ENCODE assay signal across 13 cellular contexts in the genomic region with DNA sequence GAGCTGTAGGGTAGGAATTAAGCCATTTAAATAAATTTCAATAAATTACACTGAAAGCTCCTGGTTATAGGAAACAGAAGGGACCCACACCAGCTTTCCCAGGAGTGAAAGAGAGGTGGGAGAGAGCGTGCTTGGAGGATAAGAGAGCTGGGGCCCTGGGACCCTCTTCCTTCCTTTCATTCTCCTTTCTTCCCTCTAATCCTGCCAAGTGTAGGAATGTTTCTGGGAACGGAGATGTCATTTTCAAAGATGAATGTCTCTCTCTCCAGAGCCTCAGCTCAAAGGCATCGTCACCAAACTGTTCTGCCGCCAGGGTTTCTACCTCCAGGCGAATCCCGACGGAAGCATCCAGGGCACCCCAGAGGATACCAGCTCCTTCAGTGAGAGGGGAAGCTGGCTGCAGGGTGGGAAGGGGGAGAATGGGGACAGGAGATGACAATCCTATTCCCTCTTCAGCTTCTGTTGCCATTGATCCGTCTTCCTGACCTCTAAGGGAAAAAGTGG. TPM values are rescaled to one million over a fixed set of nuclear protein-coding genes. Genes with fewer than 3 reads are reported as not detected.
DNase-seq lines count a peak whose midpoint lies in the region; ATAC-seq and TF ChIP-seq lines count a peak whose summit lies in the region.
"Had no signal": no experiment of that assay in that cellular context is flagged by ENCODE, and none has a peak within 500 bp of the region (broad histone marks: within the 10 kb centered on the region; RNA-seq: fewer than 3 reads in every experiment).

No MANE protein-coding gene starts in this region.

- H2AFZ ChIP-seq in neural progenitor cell (replicated peaks) = no peak overlapping the region

- H3K9me3 ChIP-seq in HEK293 (ENCODE audit: control insufficient read depth, insufficient read depth, low read depth, low read length) (no peaks in the 10 kb centered on the region), neural progenitor cell (ENCODE audit: low read depth) (no peaks in the 10 kb centered on the region), transverse colon (no peaks in the 10 kb centered on the region), ovary (no peaks in the 10 kb centered on the region)
- H3K9me3 ChIP-seq: testis had no signal

- CTCF ChIA-PET in HEK293 (lab: Yijun Ruan, JAX) = interaction anchor here (0.6 to 3.8 kb wide), 3 partner anchors 85 to 395 kb away, joined by 3 to 18 read pairs (median 4); partner anchors contain the start of gene TMEM95
- CTCF ChIA-PET in activated CD8-positive, alpha-beta T cell treated with anti-CD3 and anti-CD28 coated beads, Interleukin-2, amount 10 ng/mL, durations not matched to agents 7 days and 5 days (lab: Charles Lee) = interaction anchor here (0.6 to 2.5 kb wide), 6 partner anchors 35 to 247 kb away, joined by 4 to 11 read pairs (median 5); partner anchors contain the start of genes SENP3, SOX15 and WRAP53

- intact Hi-C loops in transverse colon (cut with DNase I; ENCODE audit: low total_unique reads) (no loop called here), ovary (cut with DNase I) (loop anchor here in 3 of 4 donors (5.0 kb wide), 1 partner anchor 36 kb away; the partner anchor contains the start of gene ZBTB4 (in 3 of the 3))

- WGBS in transverse colon (ENCODE audit: low coverage in 1 of 2), 2 donors = 74% methylated on average over 8 of the region's 8 CpGs; no CpG with 5 or more reads in 1 of the 2 donors
- 37 to 44% (median 42%) methylated on average over 8 of the region's 8 CpGs for WGBS in ovary, 3 donors

- H3F3A ChIP-seq in neural progenitor cell (ENCODE audit: low read depth) = peaks cover 55% of the 10 kb centered on the region

- H3K4me1 ChIP-seq in HEK293 (ENCODE audit: control insufficient read depth, insufficient read depth, low read length) (peaks cover 25% of the 10 kb centered on the region), neural progenitor cell (peaks cover 26% of the 10 kb centered on the region), transverse colon (peaks cover 23 to 56% (median 39%) of the 10 kb centered on the region in 4 donors), ovary (ENCODE audit: insufficient read depth) (peaks cover 4% of the 10 kb centered on the region)

- TF ChIP-seq CTCF in HEK293 (tag by site-specific recombination; IDR thresholded peaks at IDR 0.05) (no peak), neural progenitor cell (IDR thresholded peaks at IDR 0.05) (no peak), transverse colon (IDR thresholded peaks at IDR 0.05) (no peak), ovary (IDR thresholded peaks at IDR 0.05) (no peak)

- no peak overlapping the region for H3K27ac Mint-ChIP-seq in activated CD8-positive, alpha-beta T cell treated with anti-CD3 and anti-CD28 coated beads, Interleukin-2, amount 10 ng/mL, durations not matched to agents 7 days and 5 days
- no peak overlapping the region for H3K27ac Mint-ChIP-seq in neural progenitor cell
- H3K27ac Mint-ChIP-seq: activated naive CD8-positive, alpha-beta T cell had no signal

- peak overlapping the region; percentile 95 for H3K4me3 Mint-ChIP-seq in activated CD8-positive, alpha-beta T cell treated with anti-CD3 and anti-CD28 coated beads, Interleukin-2, amount 10 ng/mL, durations not matched to agents 7 days and 5 days
- H3K4me3 Mint-ChIP-seq in neural progenitor cell = peak overlapping the region; percentile 96

- in situ Hi-C loops in transverse colon (cut with MboI; ENCODE audit: low pct_ligation_motif_present in 1 of 4, low pct_unique_long_range_greater_than_20kb in 1 of 4, low sequenced_read_pairs in 3 of 4) = no loop called here

- ATAC-seq in activated CD8-positive, alpha-beta T cell treated with anti-CD3 and anti-CD28 coated beads, Interleukin-2, amount 10 ng/mL, durations not matched to agents 7 days and 5 days = no peak

- H3K4me1 Mint-ChIP-seq in activated CD8-positive, alpha-beta T cell treated with anti-CD3 and anti-CD28 coated beads, Interleukin-2, amount 10 ng/mL, durations not matched to agents 7 days and 5 days (ENCODE audit: low read depth) = peaks cover 52% of the 10 kb centered on the region
- H3K4me1 Mint-ChIP-seq in neural progenitor cell = peaks cover 56% of the 10 kb centered on the region

- H3K79me2 ChIP-seq in neural progenitor cell (ENCODE audit: low read depth) = no peaks in the 10 kb centered on the region

- peaks cover 22% of the 10 kb centered on the region for H3K36me3 Mint-ChIP-seq in activated CD8-positive, alpha-beta T cell treated with anti-CD3 and anti-CD28 coated beads, Interleukin-2, amount 10 ng/mL, durations not matched to agents 7 days and 5 days (ENCODE audit: low read depth)
- H3K36me3 Mint-ChIP-seq in neural progenitor cell = no peaks in the 10 kb centered on the region
- H3K36me3 Mint-ChIP-seq: activated naive CD8-positive, alpha-beta T cell had no signal

- peak overlapping the region; percentile 93 for H3K4me2 ChIP-seq in neural progenitor cell

- TF ChIP-seq EP300 in transverse colon (IDR thresholded peaks at IDR 0.05; ENCODE audit: low read depth) (no peak), ovary (IDR thresholded peaks at IDR 0.05) (no peak)

- TF ChIP-seq POLR2A in transverse colon (IDR thresholded peaks at IDR 0.05) (no peak), ovary (IDR thresholded peaks at IDR 0.05) (no peak)

- POLR2A ChIA-PET in HEK293 (lab: Yijun Ruan, JAX) = interaction anchor here (0.6 to 3.1 kb wide), 8 partner anchors 10 to 119 kb away, joined by 3 to 21 read pairs (median 4); partner anchors contain the start of genes PLSCR3, POLR2A, TMEM256 and ZBTB4
- POLR2A ChIA-PET in activated CD8-positive, alpha-beta T cell treated with anti-CD3 and anti-CD28 coated beads, Interleukin-2, amount 10 ng/mL, durations not matched to agents 7 days and 5 days (lab: Charles Lee) = interaction anchor here (0.6 to 2.9 kb wide), 5 partner anchors 14 to 125 kb away, joined by 3 to 20 read pairs (median 7); partner anchors contain the start of genes POLR2A and TMEM95

- H3K9ac ChIP-seq in neural progenitor cell = no peak overlapping the region

- H3K36me3 ChIP-seq in HEK293 (ENCODE audit: control insufficient read depth in 2 of 2, insufficient read depth in 1 of 2, low read length in 2 of 2) = no peaks in the 10 kb centered on the region
- no peaks in the 10 kb centered on the region for H3K36me3 ChIP-seq in neural progenitor cell
- no peaks in the 10 kb centered on the region for H3K36me3 ChIP-seq in transverse colon
- no peaks in the 10 kb centered on the region for H3K36me3 ChIP-seq in ovary

- no peak for DNase-seq in activated CD8-positive, alpha-beta T cell treated with anti-CD3 and anti-CD28 coated beads, Interleukin-2, amount 10 ng/mL, durations not matched to agents 7 days and 5 days
- DNase-seq in neural progenitor cell (ENCODE audit: low spot score) (no peak), SIG-M5 (lab: John Stamatoyannopoulos, UW) (no peak), transverse colon (no peak), ovary (no peak)
- DNase-seq: activated CD4-positive, alpha-beta T cell treated with anti-CD3 and anti-CD28 coated beads for 4 hours; Calu3; NCI-H510A treated with DMSO at 0.1 percent for 48 hours had no signal

- H3K4me3 ChIP-seq in HEK293 (ENCODE audit: low read depth, low read length) = no peak overlapping the region
- peak overlapping the region; percentile 74 for H3K4me3 ChIP-seq in neural progenitor cell
- H3K4me3 ChIP-seq in transverse colon = no peak overlapping the region
- no peak overlapping the region for H3K4me3 ChIP-seq in ovary
- H3K4me3 ChIP-seq: testis had no signal

- H3K27me3 ChIP-seq in neural progenitor cell = peaks cover 61% of the 10 kb centered on the region
- peaks cover 59% of the 10 kb centered on the region for H3K27me3 ChIP-seq in transverse colon
- H3K27me3 ChIP-seq in ovary = no peaks in the 10 kb centered on the region
- H3K27me3 ChIP-seq: testis had no signal

- H4K20me1 ChIP-seq in neural progenitor cell (ENCODE audit: low read depth) = no peaks in the 10 kb centered on the region

- H3K27me3 Mint-ChIP-seq in activated CD8-positive, alpha-beta T cell treated with anti-CD3 and anti-CD28 coated beads, Interleukin-2, amount 10 ng/mL, durations not matched to agents 7 days and 5 days (ENCODE audit: low read depth) = peaks cover 29% of the 10 kb centered on the region
- peaks cover 28% of the 10 kb centered on the region for H3K27me3 Mint-ChIP-seq in neural progenitor cell (ENCODE audit: insufficient read depth, low read depth)

- H3K9me3 Mint-ChIP-seq in activated CD8-positive, alpha-beta T cell treated with anti-CD3 and anti-CD28 coated beads, Interleukin-2, amount 10 ng/mL, durations not matched to agents 7 days and 5 days (ENCODE audit: insufficient read depth) = no peaks in the 10 kb centered on the region
- H3K9me3 Mint-ChIP-seq in neural progenitor cell = no peaks in the 10 kb centered on the region
- H3K9me3 Mint-ChIP-seq: dendritic cell treated with granulocyte-macrophage colony-stimulating factor and Interleukin-4, amounts not matched to agents 40 ng/mL and 50 ng/mL, for 4 days had no signal

- H3K27ac ChIP-seq in HEK293 (ENCODE audit: extremely low read depth, low read depth, low read length) (no peak overlapping the region; the same call in 1 of the 2 replicates), neural progenitor cell (no peak overlapping the region), transverse colon (no peak overlapping the region), ovary (no peak overlapping the region)
- H3K27ac ChIP-seq: testis had no signal

RNA-seq across cellular contexts. Expression of gene FGF11, which starts 1.9 kb away (rescaled TPM):
- total RNA-seq in activated CD8-positive, alpha-beta T cell treated with anti-CD3 and anti-CD28 coated beads, Interleukin-2, amount 10 ng/mL, durations not matched to agents 7 days and 5 days = 10 to 100 TPM; 16.6 to 18.8 TPM
- total RNA-seq in neural progenitor cell (ENCODE audit: low replicate concordance) = 7.6 and 14.9 TPM in 2 replicates
- 1 to 10 TPM in 3 of 4 donors, not detected in 1; 1.6 to 2.4 (median 1.9) TPM for total RNA-seq in transverse colon
- total RNA-seq in ovary = 1 to 10 TPM in 2 of 7 donors, under 1 TPM in 5; 0.10 to 4.2 (median 0.61) TPM
- polyA plus RNA-seq in ovary = 1 to 10 TPM in 1 of 2 donors, under 1 TPM in 1; 0.25 to 5.1 TPM

RNA-seq across cellular contexts. Expression of gene CHRNB1, which starts 3.6 kb away (rescaled TPM):
- 10 to 100 TPM; 14.1 to 15.7 TPM for total RNA-seq in activated CD8-positive, alpha-beta T cell treated with anti-CD3 and anti-CD28 coated beads, Interleukin-2, amount 10 ng/mL, durations not matched to agents 7 days and 5 days
- total RNA-seq in neural progenitor cell (ENCODE audit: low replicate concordance) (7.4 and 7.5 TPM in 2 replicates), transverse colon (10 to 100 TPM in 1 of 4 donors, 1 to 10 TPM in 2, not detected in 1; 5.8 to 10.3 (median 8.9) TPM), ovary (10 to 100 TPM in 2 of 7 donors, 1 to 10 TPM in 5; 3.2 to 13.5 (median 7.6) TPM)
- polyA plus RNA-seq in ovary = 1 to 10 TPM; 5.9 to 7.8 TPM

RNA-seq across cellular contexts. Expression of gene TMEM102, which starts 6.0 kb away (rescaled TPM):
- 10 to 100 TPM; 16.5 to 18.1 TPM for total RNA-seq in activated CD8-positive, alpha-beta T cell treated with anti-CD3 and anti-CD28 coated beads, Interleukin-2, amount 10 ng/mL, durations not matched to agents 7 days and 5 days
- 1.0 and 1.6 TPM in 2 replicates for total RNA-seq in neural progenitor cell (ENCODE audit: low replicate concordance)
- 10 to 100 TPM in 3 of 4 donors, 1 to 10 TPM in 1; 8.8 to 26.1 (median 16.3) TPM for total RNA-seq in transverse colon
- 1 to 10 TPM in 5 of 7 donors, under 1 TPM in 2; 0.43 to 8.3 (median 1.5) TPM for total RNA-seq in ovary
- polyA plus RNA-seq in ovary = 1 to 10 TPM in 1 of 2 donors, under 1 TPM in 1; 0.61 to 1.2 TPM

RNA-seq across cellular contexts. Expression of gene SPEM3, which starts 12.6 kb away (rescaled TPM):
- total RNA-seq in activated CD8-positive, alpha-beta T cell treated with anti-CD3 and anti-CD28 coated beads, Interleukin-2, amount 10 ng/mL, durations not matched to agents 7 days and 5 days = not detected
- not detected in 2 replicates for total RNA-seq in neural progenitor cell (ENCODE audit: low replicate concordance)
- total RNA-seq in transverse colon = not detected
- total RNA-seq in ovary = not detected
- polyA plus RNA-seq in ovary = not detected
- total RNA-seq: Calu3, liver had no signal
- polyA plus RNA-seq: liver had no signal

RNA-seq across cellular contexts. Expression of gene SPEM2, which starts 15.8 kb away (rescaled TPM):
- not detected for total RNA-seq in activated CD8-positive, alpha-beta T cell treated with anti-CD3 and anti-CD28 coated beads, Interleukin-2, amount 10 ng/mL, durations not matched to agents 7 days and 5 days
- not detected in 2 replicates for total RNA-seq in neural progenitor cell (ENCODE audit: low replicate concordance)
- not detected for total RNA-seq in transverse colon
- total RNA-seq in ovary = not detected
- polyA plus RNA-seq in ovary = not detected
- total RNA-seq: Calu3, liver had no signal
- polyA plus RNA-seq: liver had no signal
